In the genomic region with DNA sequence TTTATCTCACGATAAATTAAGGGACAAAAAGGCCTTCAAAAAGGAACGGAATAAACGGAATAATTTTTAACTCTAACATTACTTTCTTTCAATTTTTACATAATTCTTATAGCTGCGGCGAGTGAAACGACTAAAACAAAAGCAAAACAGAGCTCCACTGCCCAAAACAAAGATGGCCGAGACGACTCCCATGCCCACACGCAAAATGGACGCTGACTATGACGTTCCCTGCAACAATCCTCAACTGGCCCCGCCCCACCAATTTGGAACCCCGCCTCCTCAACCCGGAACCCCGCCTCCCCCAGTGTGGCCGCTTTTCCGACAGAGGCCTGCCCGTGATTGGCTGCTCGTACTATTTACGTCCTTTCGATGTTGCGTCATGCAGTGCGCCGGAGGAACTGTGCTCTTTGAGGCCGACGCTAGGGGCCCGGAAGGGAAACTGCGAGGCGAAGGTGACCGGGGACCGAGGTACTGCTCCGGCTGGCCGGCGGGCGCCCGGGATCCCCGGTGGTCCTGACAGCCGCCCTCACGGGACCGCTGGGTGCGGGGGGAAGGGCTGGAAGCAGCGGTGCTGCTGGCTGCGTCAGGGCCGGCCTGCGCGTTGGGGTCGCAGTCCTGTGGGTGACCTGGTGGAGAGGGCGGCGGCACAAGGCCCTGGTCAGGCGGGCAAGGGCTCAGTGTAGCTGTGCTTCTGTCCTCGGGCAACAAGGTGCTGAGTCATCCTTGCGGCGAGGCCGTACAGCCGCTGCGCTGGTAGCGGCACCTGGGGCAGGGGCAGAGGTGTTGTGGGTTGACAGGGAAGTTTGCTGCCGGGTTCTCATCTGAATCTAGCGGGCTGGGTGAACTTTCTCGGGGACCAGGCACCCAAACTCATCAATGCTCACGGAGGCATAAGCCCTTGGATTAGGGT, we compare ENCODE assay signal across 8 cellular contexts.
A peak's percentile ranks its signal among the peaks of the same experiment; 100 is the strongest.
DNase-seq lines count a peak whose midpoint lies in the region; ATAC-seq, FAIRE-seq and TF ChIP-seq lines count a peak whose summit lies in the region.

A gene with protein sequence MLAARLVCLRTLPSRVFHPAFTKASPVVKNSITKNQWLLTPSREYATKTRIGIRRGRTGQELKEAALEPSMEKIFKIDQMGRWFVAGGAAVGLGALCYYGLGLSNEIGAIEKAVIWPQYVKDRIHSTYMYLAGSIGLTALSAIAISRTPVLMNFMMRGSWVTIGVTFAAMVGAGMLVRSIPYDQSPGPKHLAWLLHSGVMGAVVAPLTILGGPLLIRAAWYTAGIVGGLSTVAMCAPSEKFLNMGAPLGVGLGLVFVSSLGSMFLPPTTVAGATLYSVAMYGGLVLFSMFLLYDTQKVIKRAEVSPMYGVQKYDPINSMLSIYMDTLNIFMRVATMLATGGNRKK (plus strand): TSS at position 384 of the 910 bp plus-strand sequence. CDS start 1,992 bp downstream, outside the sequence.

- peak; percentile 99 for FAIRE-seq in islet of Langerhans (lab: Jason Lieb, UNC)

- peak; percentile 82 for TF ChIP-seq POLR2A in GM18951 (IDR thresholded peaks at IDR 0.05; ENCODE audit: extremely low read depth, insufficient read depth, insufficient read length)

- in situ Hi-C loops in GM18951 (cut with MboI; ENCODE audit: low sequenced_read_pairs, unreplicated experiment): no loop called here

- peak; percentile 98 for ATAC-seq in HG03280 (IDR thresholded peaks at IDR 0.05; ENCODE audit: unreplicated experiment)

- peak; percentile 37 for TF ChIP-seq CTCF in AG09309 (IDR thresholded peaks at IDR 0.05; ENCODE audit: control insufficient read depth, insufficient read depth, low read depth, low read length, missing control alignments)

- DNase-seq in AG09309 (ENCODE audit: low read depth) (peak; percentile 94), NCI-H345 treated with DMSO at 0.1 percent for 48 hours (lab: John Stamatoyannopoulos, UW; ENCODE audit: unreplicated experiment) (peak; percentile 81), cerebellar cortex (ENCODE audit: low spot score) (peak; percentile 99)
- DNase-seq in activated CD4-positive, CD25-positive, alpha-beta regulatory T cell treated with anti-CD3 and anti-CD28 coated beads, Interleukin-2, amount 50 U/mL, for 16 hours (ENCODE audit: low read depth, low spot score): peak; percentile 99
- peak; percentile 99 to 100 (median 99) for DNase-seq in stimulated activated CD4-positive, alpha-beta T cell treated with anti-CD3 and anti-CD28 coated beads, Interleukin-12 subunit alpha, Interleukin-12 subunit beta, amount 100 ng/mL, for 48 hours (ENCODE audit: low read depth in 2 of 3, low spot score in 1 of 3)

- H3K4me3 ChIP-seq in AG09309 (ENCODE audit: control insufficient read depth, low read depth, low read length): peak within 1 kb of the TSS; percentile 99

Comparison
In these comparisons a context has a peak if more than half of its experiments do, and no peak if none do; other contexts are left out.
1. Peak in every context shown above with its lines: DNase-seq, ATAC-seq and H3K4me3 ChIP-seq.